25 cellular contexts compared by ENCODE assay signal in genomic region chrX:2719774-2720447, GRCh38. TPM values are rescaled to one million over a fixed set of nuclear protein-coding genes. Genes with fewer than 3 reads are reported as not detected.
A peak's percentile ranks its signal among the peaks of the same experiment; 100 is the strongest.
DNase-seq lines count a peak whose midpoint lies in the region; ATAC-seq and TF ChIP-seq lines count a peak whose summit lies in the region.
"Had no signal": no experiment of that assay in that cellular context is flagged by ENCODE, and none has a peak within 500 bp of the region (broad histone marks: within the 10 kb centered on the region; RNA-seq: fewer than 3 reads in every experiment).

No MANE protein-coding gene starts in this region.

- ATAC-seq in natural killer cell, result no peak
- no peak for ATAC-seq in natural killer cell treated with Interleukin-12 subunit alpha and Interleukin-12 subunit beta and Interleukin-15 and Interleukin-18, amount 100 ng/mL, for 72 hours

- intact Hi-C loops in natural killer cell (cut with micrococcal nuclease), result no loop called here
- intact Hi-C loops in activated T-helper 2 cell treated with anti-CD3 and anti-CD28 coated beads, Interferon-gamma antibody, Interleukin-2, Interleukin-4, amounts not matched to agents 10 μg/mL and 5 μg/mL and 100 μg/mL, durations not matched to agents 14 hours and 24 hours and 36 hours (cut with micrococcal nuclease), result no loop called here

- 63% methylated on average over 10 of the region's 10 CpGs for WGBS in liver

- peaks cover 10 to 24% of the 10 kb centered on the region in 2 donors for H3K4me1 Mint-ChIP-seq in natural killer cell
- peaks cover 8 to 14% of the 10 kb centered on the region in 2 donors for H3K4me1 Mint-ChIP-seq in natural killer cell treated with Interleukin-12 subunit alpha and Interleukin-12 subunit beta and Interleukin-15 and Interleukin-18, amount 100 ng/mL, for 72 hours (ENCODE audit: low read depth in 2 of 2)
- peaks cover 40% of the 10 kb centered on the region for H3K4me1 Mint-ChIP-seq in activated T-helper 2 cell treated with anti-CD3 and anti-CD28 coated beads, Interferon-gamma antibody, Interleukin-2, Interleukin-4, amounts not matched to agents 10 μg/mL and 5 μg/mL and 100 μg/mL, durations not matched to agents 14 hours and 24 hours and 36 hours (ENCODE audit: low read depth)

- H3K36me3 ChIP-seq in liver (ENCODE audit: control insufficient read depth in 4 of 4, insufficient read depth in 3 of 4, low read depth in 1 of 4, low read length in 3 of 4) (peaks cover 10 to 26% (median 16%) of the 10 kb centered on the region in 4 donors), right atrium auricular region (peaks cover 83% of the 10 kb centered on the region)

- TF ChIP-seq CTCF in natural killer cell (IDR thresholded peaks at IDR 0.05) (no peak), liver (IDR thresholded peaks at IDR 0.05; ENCODE audit: low read depth, low read length, missing input control) (no peak), right atrium auricular region (IDR thresholded peaks at IDR 0.05) (no peak)

- H3K27ac Mint-ChIP-seq in natural killer cell, result peak overlapping the region; percentile 70 to 71
- H3K27ac Mint-ChIP-seq in natural killer cell treated with Interleukin-12 subunit alpha and Interleukin-12 subunit beta and Interleukin-15 and Interleukin-18, amount 100 ng/mL, for 72 hours, result no peak overlapping the region
- peak overlapping the region; percentile 12 for H3K27ac Mint-ChIP-seq in activated T-helper 2 cell treated with anti-CD3 and anti-CD28 coated beads, Interferon-gamma antibody, Interleukin-2, Interleukin-4, amounts not matched to agents 10 μg/mL and 5 μg/mL and 100 μg/mL, durations not matched to agents 14 hours and 24 hours and 36 hours
- H3K27ac Mint-ChIP-seq: B cell had no signal

- H3K36me3 Mint-ChIP-seq in natural killer cell, result peaks cover 13% of the 10 kb centered on the region
- peaks cover 26% of the 10 kb centered on the region for H3K36me3 Mint-ChIP-seq in natural killer cell treated with Interleukin-12 subunit alpha and Interleukin-12 subunit beta and Interleukin-15 and Interleukin-18, amount 100 ng/mL, for 72 hours
- H3K36me3 Mint-ChIP-seq in activated T-helper 2 cell treated with anti-CD3 and anti-CD28 coated beads, Interferon-gamma antibody, Interleukin-2, Interleukin-4, amounts not matched to agents 10 μg/mL and 5 μg/mL and 100 μg/mL, durations not matched to agents 14 hours and 24 hours and 36 hours (ENCODE audit: low read depth), result peaks cover 87% of the 10 kb centered on the region

- DNase-seq in natural killer cell (no peak), right atrium auricular region (ENCODE audit: low spot score) (no peak), NCI-H2227 treated with DMSO at 0.1 percent for 48 hours (lab: John Stamatoyannopoulos, UW) (no peak), SIG-M5 treated with dmso at 0.1 percent for 504 hours (lab: John Stamatoyannopoulos, UW; ENCODE audit: unreplicated experiment) (no peak)
- DNase-seq in natural killer cell treated with Interleukin-12 subunit alpha and Interleukin-12 subunit beta and Interleukin-15 and Interleukin-18, amount 100 ng/mL, for 72 hours (ENCODE audit: low spot score), result no peak
- no peak for DNase-seq in activated T-helper 2 cell treated with anti-CD3 and anti-CD28 coated beads, Interferon-gamma antibody, Interleukin-2, Interleukin-4, amounts not matched to agents 10 μg/mL and 5 μg/mL and 100 μg/mL, durations not matched to agents 14 hours and 24 hours and 36 hours (ENCODE audit: low spot score)
- DNase-seq: CD4-positive, alpha-beta T cell; COR-L47; DMS79; H9; IMR-90; MV-4-11; NCI-H1105 treated with DMSO at 0.1 percent for 48 hours; NCI-H2029 treated with DMSO at 0.1 percent for 48 hours; NCI-H345; NCI-H524 treated with DMSO at 0.1 percent for 48 hours; NCI-H82; Peyer's patch; SJCRH30 had no signal

- peak; percentile 21 to 27 for TF ChIP-seq RAD21 in liver (IDR thresholded peaks at IDR 0.05)

- no peaks in the 10 kb centered on the region for H3K9me3 Mint-ChIP-seq in natural killer cell
- no peaks in the 10 kb centered on the region for H3K9me3 Mint-ChIP-seq in natural killer cell treated with Interleukin-12 subunit alpha and Interleukin-12 subunit beta and Interleukin-15 and Interleukin-18, amount 100 ng/mL, for 72 hours
- H3K9me3 Mint-ChIP-seq in activated T-helper 2 cell treated with anti-CD3 and anti-CD28 coated beads, Interferon-gamma antibody, Interleukin-2, Interleukin-4, amounts not matched to agents 10 μg/mL and 5 μg/mL and 100 μg/mL, durations not matched to agents 14 hours and 24 hours and 36 hours, result no peaks in the 10 kb centered on the region
- H3K9me3 Mint-ChIP-seq: CD4-positive, alpha-beta T cell had no signal

- H3K27ac ChIP-seq in liver (ENCODE audit: low read depth in 1 of 2, low read length in 2 of 2) (no peak overlapping the region), right atrium auricular region (no peak overlapping the region)
- H3K27ac ChIP-seq: HL-60, KMS-11, Peyer's patch, SJCRH30 had no signal

- no peak overlapping the region for H3K4me3 Mint-ChIP-seq in natural killer cell
- H3K4me3 Mint-ChIP-seq in natural killer cell treated with Interleukin-12 subunit alpha and Interleukin-12 subunit beta and Interleukin-15 and Interleukin-18, amount 100 ng/mL, for 72 hours, result no peak overlapping the region
- no peak overlapping the region for H3K4me3 Mint-ChIP-seq in activated T-helper 2 cell treated with anti-CD3 and anti-CD28 coated beads, Interferon-gamma antibody, Interleukin-2, Interleukin-4, amounts not matched to agents 10 μg/mL and 5 μg/mL and 100 μg/mL, durations not matched to agents 14 hours and 24 hours and 36 hours (ENCODE audit: low read depth)
- H3K4me3 Mint-ChIP-seq: B cell; CD4-positive, alpha-beta T cell; H9 had no signal

- no peak overlapping the region for H3K9ac ChIP-seq in liver (ENCODE audit: low read depth in 1 of 2, low read length in 2 of 2)
- H3K9ac ChIP-seq: KMS-11 had no signal

- H3K4me3 ChIP-seq in liver (ENCODE audit: low read depth in 1 of 3, low read length in 3 of 3) (no peak overlapping the region), right atrium auricular region (no peak overlapping the region)
- H3K4me3 ChIP-seq: Peyer's patch, SJCRH30 had no signal

- H3K27me3 ChIP-seq in liver (ENCODE audit: control insufficient read depth in 4 of 4, insufficient read depth in 4 of 4, low read length in 3 of 4) (no peaks in the 10 kb centered on the region), right atrium auricular region (no peaks in the 10 kb centered on the region)
- H3K27me3 ChIP-seq: Peyer's patch, SJCRH30 had no signal

- no peaks in the 10 kb centered on the region for H3K27me3 Mint-ChIP-seq in natural killer cell (ENCODE audit: low read depth in 2 of 2)
- no peaks in the 10 kb centered on the region for H3K27me3 Mint-ChIP-seq in natural killer cell treated with Interleukin-12 subunit alpha and Interleukin-12 subunit beta and Interleukin-15 and Interleukin-18, amount 100 ng/mL, for 72 hours
- H3K27me3 Mint-ChIP-seq in activated T-helper 2 cell treated with anti-CD3 and anti-CD28 coated beads, Interferon-gamma antibody, Interleukin-2, Interleukin-4, amounts not matched to agents 10 μg/mL and 5 μg/mL and 100 μg/mL, durations not matched to agents 14 hours and 24 hours and 36 hours (ENCODE audit: low read depth), result no peaks in the 10 kb centered on the region
- H3K27me3 Mint-ChIP-seq: B cell; CD4-positive, alpha-beta T cell had no signal

- no peaks in the 10 kb centered on the region for H3K9me3 ChIP-seq in liver (ENCODE audit: control insufficient read depth in 4 of 4, low read length in 3 of 4)
- H3K9me3 ChIP-seq in right atrium auricular region, result no peaks in the 10 kb centered on the region
- H3K9me3 ChIP-seq: Peyer's patch, SJCRH30 had no signal

- H3K4me1 ChIP-seq in liver (ENCODE audit: control insufficient read depth in 4 of 4, insufficient read depth in 4 of 4, low read length in 3 of 4) (peaks cover 0 to 10% (median 3%) of the 10 kb centered on the region in 4 donors), right atrium auricular region (no peaks in the 10 kb centered on the region)
- H3K4me1 ChIP-seq: Peyer's patch, SJCRH30 had no signal

TF ChIP-seq in liver, 16 proteins besides CTCF, POLR2A, EP300 and RAD21 (continues in another document):
- TF ChIP-seq FOXA2 (IDR thresholded peaks at IDR 0.05), result no peak
- TF ChIP-seq FOXA1 (IDR thresholded peaks at IDR 0.05), result peak; percentile 28
- peak; percentile 72 for TF ChIP-seq SP1 (IDR thresholded peaks at IDR 0.05)
- TF ChIP-seq HNF4G (IDR thresholded peaks at IDR 0.05), result peak; percentile 59
- TF ChIP-seq HNF4A (conservative IDR thresholded peaks at IDR 0.05), result peak; percentile 92 to 94
- TF ChIP-seq TAF1 (conservative IDR thresholded peaks at IDR 0.05), result no peak

RNA-seq across cellular contexts. Expression of gene CD99, which starts 28.8 kb away (rescaled TPM):
- total RNA-seq in natural killer cell, result 100 to 1,000 TPM; 312 to 340 (median 333) TPM
- 100 to 1,000 TPM; 121 to 159 TPM for total RNA-seq in natural killer cell treated with Interleukin-12 subunit alpha and Interleukin-12 subunit beta and Interleukin-15 and Interleukin-18, amount 100 ng/mL, for 72 hours
- total RNA-seq in activated T-helper 2 cell treated with anti-CD3 and anti-CD28 coated beads, Interferon-gamma antibody, Interleukin-2, Interleukin-4, amounts not matched to agents 10 μg/mL and 5 μg/mL and 100 μg/mL, durations not matched to agents 14 hours and 24 hours and 36 hours, result 280 and 290 TPM in 2 replicates
- total RNA-seq in liver, result 10 to 100 TPM; 49.9 to 62.7 TPM
- polyA plus RNA-seq in liver, result 100 to 1,000 TPM; 142 to 165 TPM
- total RNA-seq in right atrium auricular region, result 100 to 1,000 TPM; 234 to 282 TPM

RNA-seq across cellular contexts. Expression of gene XG, which starts 31.9 kb away (rescaled TPM):
- total RNA-seq in natural killer cell (under 1 TPM in 1 of 3 donors, not detected in 2; 0.85 TPM), liver (under 1 TPM in 1 of 2 donors, not detected in 1; 0.93 TPM), right atrium auricular region (1 to 10 TPM in 1 of 2 donors, under 1 TPM in 1; 0.51 to 1.3 TPM)
- not detected for total RNA-seq in natural killer cell treated with Interleukin-12 subunit alpha and Interleukin-12 subunit beta and Interleukin-15 and Interleukin-18, amount 100 ng/mL, for 72 hours
- not detected in 2 replicates for total RNA-seq in activated T-helper 2 cell treated with anti-CD3 and anti-CD28 coated beads, Interferon-gamma antibody, Interleukin-2, Interleukin-4, amounts not matched to agents 10 μg/mL and 5 μg/mL and 100 μg/mL, durations not matched to agents 14 hours and 24 hours and 36 hours
- polyA plus RNA-seq in liver, result under 1 TPM; 0.02 to 0.74 TPM
- total RNA-seq: B cell; CD4-positive, alpha-beta T cell; HT1080; OCI-LY7; SJCRH30 had no signal
- polyA plus RNA-seq: IMR-90 had no signal

Comparison
In these comparisons a context has a peak if more than half of its experiments do, and no peak if none do; other contexts are left out.
1. H3K27ac Mint-ChIP-seq: peak in natural killer cell (2 of 2) and activated T-helper 2 cell treated with anti-CD3 and anti-CD28 coated beads, Interferon-gamma antibody, Interleukin-2, Interleukin-4, amounts not matched to agents 10 μg/mL and 5 μg/mL and 100 μg/mL, durations not matched to agents 14 hours and 24 hours and 36 hours (single experiment); none in natural killer cell treated with Interleukin-12 subunit alpha and Interleukin-12 subunit beta and Interleukin-15 and Interleukin-18, amount 100 ng/mL, for 72 hours (0 of 2).